8 cellular contexts compared by ENCODE assay signal in the genomic region with DNA sequence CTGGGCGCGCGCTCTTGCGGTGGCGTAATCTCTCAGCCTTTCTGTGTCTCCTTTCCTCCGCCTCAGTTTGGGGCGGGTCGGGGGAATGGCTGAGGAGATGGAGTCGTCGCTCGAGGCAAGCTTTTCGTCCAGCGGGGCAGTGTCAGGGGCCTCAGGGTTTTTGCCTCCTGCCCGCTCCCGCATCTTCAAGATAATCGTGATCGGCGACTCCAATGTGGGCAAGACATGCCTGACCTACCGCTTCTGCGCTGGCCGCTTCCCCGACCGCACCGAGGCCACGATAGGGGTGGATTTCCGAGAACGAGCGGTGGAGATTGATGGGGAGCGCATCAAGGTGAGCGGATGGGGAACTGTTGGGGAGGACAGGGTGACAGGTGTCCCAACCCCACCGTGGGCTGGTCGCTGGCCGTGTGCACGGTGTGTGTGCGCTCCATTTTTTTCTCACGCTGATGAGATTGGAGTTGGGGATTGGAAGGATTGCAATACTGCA. TPM values are rescaled to one million over a fixed set of nuclear protein-coding genes. Genes with fewer than 3 reads are reported as not detected.
DNase-seq lines count a peak whose midpoint lies in the region; ATAC-seq, FAIRE-seq and TF ChIP-seq lines count a peak whose summit lies in the region.

A gene (plus strand): TSS at position 11 of the 490 bp plus-strand sequence. CDS start 75 bp downstream, at position 86.

- POLR2A ChIA-PET in activated B cell treated with CpG ODN at 0.5 μM for 24 hours (lab: Charles Lee), result interaction anchor here (0.7 to 2.0 kb wide), 5 partner anchors 14 to 439 kb away, joined by 3 to 10 read pairs (median 7); a partner anchor contains a TSS

- intact Hi-C loops in activated B cell treated with CpG ODN at 0.5 μM for 24 hours (cut with micrococcal nuclease) (loop anchor here (2.0 to 5.0 kb wide), 3 partner anchors 17 to 1303 kb away; a partner anchor contains a TSS), posterior vena cava (cut with DNase I) (no loop called here)

- no peak for FAIRE-seq in frontal cortex (lab: Jason Lieb, UNC)

- peak within 1 kb of the TSS; percentile 98 for H3K27ac Mint-ChIP-seq in activated B cell treated with CpG ODN at 0.5 μM for 24 hours

- H3K4me3 Mint-ChIP-seq in activated B cell treated with CpG ODN at 0.5 μM for 24 hours, result peak within 1 kb of the TSS; percentile 95

- peak; percentile 0 for ATAC-seq in GM18861 (IDR thresholded peaks at IDR 0.05; ENCODE audit: unreplicated experiment)
- ATAC-seq in HG03159 (IDR thresholded peaks at IDR 0.05; ENCODE audit: unreplicated experiment), result peak; percentile 2
- no peak for ATAC-seq in activated B cell treated with CpG ODN at 0.5 μM for 24 hours (ENCODE audit: low read depth)

- peak within 1 kb of the TSS; percentile 93 for H3K4me3 ChIP-seq in AG09309 (ENCODE audit: control insufficient read depth, low read depth, low read length)

- no peaks in the 10 kb centered on the region for H3K9me3 Mint-ChIP-seq in activated B cell treated with CpG ODN at 0.5 μM for 24 hours

- CTCF ChIA-PET in activated B cell treated with CpG ODN at 0.5 μM for 24 hours (lab: Charles Lee), result interaction anchor here (1.4 kb wide), 1 partner anchor 424 kb away, joined by 4 read pairs; no protein-coding TSS in a partner anchor

- DNase-seq in AG09309 (ENCODE audit: low read depth), result peak; percentile 61
- no peak for DNase-seq in activated B cell treated with CpG ODN at 0.5 μM for 24 hours
- DNase-seq in frontal cortex (ENCODE audit: low spot score in 2 of 2), result no peak
- DNase-seq in posterior vena cava (ENCODE audit: low spot score), result peak; percentile 98
- no peak for DNase-seq in stimulated activated CD4-positive, alpha-beta T cell treated with anti-CD3 and anti-CD28 coated beads, Interleukin-2, amount 100 ng/mL, for 48 hours
- DNase-seq in activated CD8-positive, alpha-beta memory T cell treated with anti-CD3 and anti-CD28 coated beads, Interleukin-2, amount 50 U/mL, for 48 hours, result no peak

- TF ChIP-seq CTCF in AG09309 (IDR thresholded peaks at IDR 0.05; ENCODE audit: control insufficient read depth, insufficient read depth, low read depth, low read length, missing control alignments) (no peak), activated B cell treated with CpG ODN at 0.5 μM for 24 hours (IDR thresholded peaks at IDR 0.05) (no peak)

- H3K27me3 Mint-ChIP-seq in activated B cell treated with CpG ODN at 0.5 μM for 24 hours, result no peaks in the 10 kb centered on the region

- peaks cover 16% of the 10 kb centered on the region for H3K36me3 Mint-ChIP-seq in activated B cell treated with CpG ODN at 0.5 μM for 24 hours (ENCODE audit: low read depth)

- H3K4me1 Mint-ChIP-seq in activated B cell treated with CpG ODN at 0.5 μM for 24 hours, result peaks cover 61% of the 10 kb centered on the region

RNA-seq across cellular contexts. Expression of the gene that starts here (rescaled TPM):
- total RNA-seq in activated B cell treated with CpG ODN at 0.5 μM for 24 hours (6.8 and 7.2 TPM in 2 replicates), frontal cortex (53.0 TPM), posterior vena cava (10 to 100 TPM; 14.7 to 17.0 TPM)

Comparison
In these comparisons a context has a peak if more than half of its experiments do, and no peak if none do; other contexts are left out.
1. DNase-seq: peak in AG09309 (single experiment) and posterior vena cava (single experiment); none in activated B cell treated with CpG ODN at 0.5 μM for 24 hours (single experiment), frontal cortex (0 of 2), stimulated activated CD4-positive, alpha-beta T cell treated with anti-CD3 and anti-CD28 coated beads, Interleukin-2, amount 100 ng/mL, for 48 hours (0 of 2) and activated CD8-positive, alpha-beta memory T cell treated with anti-CD3 and anti-CD28 coated beads, Interleukin-2, amount 50 U/mL, for 48 hours (single experiment).